ENCODE assay signal across 1 cellular context in the genomic region with DNA sequence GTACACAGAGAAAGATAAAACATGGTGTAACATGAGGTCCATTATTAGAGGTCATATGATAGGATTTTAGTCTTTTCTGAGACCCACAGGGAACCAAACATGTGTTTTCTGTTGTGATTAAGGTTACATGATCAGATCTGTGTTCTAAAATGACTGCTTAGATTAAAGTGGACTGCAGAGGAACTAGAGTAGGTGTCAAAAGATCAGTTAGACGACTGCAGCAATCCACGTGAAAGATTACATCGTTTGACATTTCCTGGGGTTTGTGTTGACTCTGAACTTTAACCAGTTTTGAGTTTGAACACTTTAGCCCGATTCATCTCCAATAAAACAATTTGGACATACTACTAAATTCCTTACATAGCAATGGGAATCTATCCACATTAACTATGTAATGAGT.
TF ChIP-seq lines count a peak whose summit lies in the region.

No MANE protein-coding gene starts in this region.

TF ChIP-seq in K562, 482 proteins besides CTCF, POLR2A, EP300 and RAD21:
- peak; percentile 63 for TF ChIP-seq L3MBTL2 (IDR thresholded peaks at IDR 0.05)
- no peak for TF ChIP-seq PURB (CRISPR knock-in tag; IDR thresholded peaks at IDR 0.05; ENCODE audit: low read depth)
- no peak for TF ChIP-seq MCM2 (IDR thresholded peaks at IDR 0.05; ENCODE audit: low read depth)
- TF ChIP-seq MEIS2 (IDR thresholded peaks at IDR 0.05; ENCODE audit: partially characterized antibody): no peak
- no peak for TF ChIP-seq STAT5A (IDR thresholded peaks at IDR 0.05; ENCODE audit: borderline replicate concordance, low read length)
- 0 out of 2 replicates have a peak, but pooled peaks have one; percentile 15 for TF ChIP-seq EP400 (IDR thresholded peaks at IDR 0.05)
- TF ChIP-seq ZNF324 (CRISPR knock-in tag; IDR thresholded peaks at IDR 0.05): no peak
